Comparison of ENCODE assay signal across 22 cellular contexts in genomic region chr2:39805936-39806608, GRCh38. TPM values are rescaled to one million over a fixed set of nuclear protein-coding genes. Genes with fewer than 3 reads are reported as not detected.
DNase-seq lines count a peak whose midpoint lies in the region; ATAC-seq, FAIRE-seq and TF ChIP-seq lines count a peak whose summit lies in the region.
"Had no signal": no experiment of that assay in that cellular context is flagged by ENCODE, and none has a peak within 500 bp of the region (broad histone marks: within the 10 kb centered on the region; RNA-seq: fewer than 3 reads in every experiment).

No MANE protein-coding gene starts in this region.

- TF ChIP-seq CTCF in left ventricle myocardium inferior (IDR thresholded peaks at IDR 0.05; ENCODE audit: borderline replicate concordance) (no peak), astrocyte of the cerebellum (IDR thresholded peaks at IDR 0.05; ENCODE audit: low read depth, low read length, missing control alignments) (no peak), fibroblast of the aortic adventitia (IDR thresholded peaks at IDR 0.05; ENCODE audit: insufficient read depth, low read length) (no peak)

- peaks cover 4% of the 10 kb centered on the region for H3K4me1 ChIP-seq in left ventricle myocardium inferior
- no peaks in the 10 kb centered on the region for H3K4me1 ChIP-seq in right cardiac atrium (ENCODE audit: control insufficient read depth, insufficient read depth, low read length)
- no peaks in the 10 kb centered on the region for H3K4me1 ChIP-seq in small intestine (ENCODE audit: control insufficient read depth in 2 of 2, insufficient read depth in 1 of 2, low read depth in 1 of 2, low read length in 1 of 2)
- H3K4me1 ChIP-seq: A549, psoas muscle, uterus had no signal

- H3K9me3 ChIP-seq in left ventricle myocardium inferior (replicated peaks) (peaks cover 46% of the 10 kb centered on the region), right cardiac atrium (ENCODE audit: control insufficient read depth, low read length) (no peaks in the 10 kb centered on the region), small intestine (ENCODE audit: control insufficient read depth, low read depth) (no peaks in the 10 kb centered on the region)
- H3K9me3 ChIP-seq: uterus had no signal

- H3K4me3 ChIP-seq in left ventricle myocardium inferior, result no peak overlapping the region
- no peak overlapping the region for H3K4me3 ChIP-seq in right cardiac atrium (ENCODE audit: low read length)
- H3K4me3 ChIP-seq in astrocyte of the cerebellum (ENCODE audit: low read depth, low read length), result no peak overlapping the region
- no peak overlapping the region for H3K4me3 ChIP-seq in fibroblast of the aortic adventitia (ENCODE audit: low read depth, low read length)
- H3K4me3 ChIP-seq in small intestine (ENCODE audit: low read depth in 1 of 2, low read length in 2 of 2), result no peak overlapping the region
- H3K4me3 ChIP-seq: A549, psoas muscle, uterus had no signal

- peak overlapping the region; percentile 30 for H3K27ac ChIP-seq in left ventricle myocardium inferior (replicated peaks)
- no peak overlapping the region for H3K27ac ChIP-seq in right cardiac atrium (ENCODE audit: low read length)
- no peak overlapping the region for H3K27ac ChIP-seq in small intestine (ENCODE audit: low read depth in 1 of 2, low read length in 1 of 2)
- H3K27ac ChIP-seq: A549, C4-2B, psoas muscle, uterus had no signal

- H3K27me3 ChIP-seq in left ventricle myocardium inferior (ENCODE audit: low read depth) (no peaks in the 10 kb centered on the region), right cardiac atrium (ENCODE audit: control insufficient read depth, insufficient read depth) (no peaks in the 10 kb centered on the region), small intestine (ENCODE audit: control insufficient read depth in 2 of 2, insufficient read depth in 2 of 2, low read length in 2 of 2) (no peaks in the 10 kb centered on the region)
- H3K27me3 ChIP-seq: uterus had no signal

- H3K36me3 ChIP-seq in left ventricle myocardium inferior (no peaks in the 10 kb centered on the region), small intestine (ENCODE audit: control insufficient read depth in 2 of 2, insufficient read depth in 2 of 2, low read length in 2 of 2) (no peaks in the 10 kb centered on the region)
- H3K36me3 ChIP-seq: uterus had no signal

- no peak for DNase-seq in left ventricle myocardium inferior
- no peak for DNase-seq in right cardiac atrium
- peak; percentile 54 for DNase-seq in astrocyte of the cerebellum (ENCODE audit: low read depth)
- DNase-seq in fibroblast of the aortic adventitia (ENCODE audit: low read depth), result peak; percentile 25
- DNase-seq in NOMO-1 treated with dmso at 0.1 percent for 144 hours (lab: John Stamatoyannopoulos, UW; ENCODE audit: unreplicated experiment), result no peak
- DNase-seq in activated gamma-delta T cell treated with Interleukin-2 at 50 U/mL for 16 hours, result no peak
- no peak for DNase-seq in activated effector memory CD4-positive, alpha-beta T cell treated with anti-CD3 and anti-CD28 coated beads, Interleukin-2, amount 50 U/mL, for 16 hours
- DNase-seq in small intestine, result no peak
- DNase-seq: activated CD4-positive, alpha-beta T cell treated with anti-CD3 and anti-CD28 coated beads, Interleukin-2, amount 10 ng/mL, durations not matched to agents 7 days and 5 days; GOT3; head of caudate nucleus; KBM-7; NCI-H187; NCI-H2227 treated with DMSO at 0.1 percent for 48 hours; NCI-H774; psoas muscle; stimulated activated CD8-positive, alpha-beta memory T cell treated with anti-CD3 and anti-CD28 coated beads, Interleukin-4, amount 100 ng/mL, for 48 hours; T-cell; uterus had no signal

- intact Hi-C loops in left ventricle myocardium inferior (cut with micrococcal nuclease), result no loop called here
- intact Hi-C loops in right cardiac atrium (cut with DNase I), result no loop called here

- ATAC-seq in right cardiac atrium, result no peak
- ATAC-seq: A549, left lobe of liver, psoas muscle, T-cell had no signal

- WGBS in right cardiac atrium, result 60% methylated on average over 4 of the region's 4 CpGs
- 63 to 65% (median 63%) methylated on average over 4 of the region's 4 CpGs for WGBS in small intestine, 3 donors

- in situ Hi-C loops in astrocyte of the cerebellum (cut with HindIII; ENCODE audit: low sequenced_read_pairs), result no loop called here

- no peak for FAIRE-seq in small intestine (lab: Jason Lieb, UNC)
- FAIRE-seq: A549 had no signal

RNA-seq across cellular contexts. Expression of gene THUMPD2, which starts 27.0 kb away (rescaled TPM):
- total RNA-seq in left ventricle myocardium inferior, result 5.9 TPM
- total RNA-seq in right cardiac atrium, result 10 to 100 TPM in 1 of 4 donors, 1 to 10 TPM in 3; 7.3 to 10.6 (median 8.5) TPM
- polyA plus RNA-seq in right cardiac atrium, result 6.5 TPM
- total RNA-seq in fibroblast of the aortic adventitia (ENCODE audit: low replicate concordance), result 9.5 and 13.5 TPM in 2 replicates
- polyA plus RNA-seq in small intestine, result 10 to 100 TPM in 1 of 3 donors, 1 to 10 TPM in 2; 6.5 to 10.7 (median 8.9) TPM

Comparison
In these comparisons a context has a peak if more than half of its experiments do, and no peak if none do; other contexts are left out.
1. DNase-seq: peak in astrocyte of the cerebellum (single experiment) and fibroblast of the aortic adventitia (single experiment); none in left ventricle myocardium inferior (single experiment), right cardiac atrium (0 of 3), NOMO-1 treated with dmso at 0.1 percent for 144 hours (single experiment), activated gamma-delta T cell treated with Interleukin-2 at 50 U/mL for 16 hours (single experiment), activated effector memory CD4-positive, alpha-beta T cell treated with anti-CD3 and anti-CD28 coated beads, Interleukin-2, amount 50 U/mL, for 16 hours (single experiment) and small intestine (single experiment).